Comparison of ENCODE assay signal across 26 cellular contexts in the genomic region with DNA sequence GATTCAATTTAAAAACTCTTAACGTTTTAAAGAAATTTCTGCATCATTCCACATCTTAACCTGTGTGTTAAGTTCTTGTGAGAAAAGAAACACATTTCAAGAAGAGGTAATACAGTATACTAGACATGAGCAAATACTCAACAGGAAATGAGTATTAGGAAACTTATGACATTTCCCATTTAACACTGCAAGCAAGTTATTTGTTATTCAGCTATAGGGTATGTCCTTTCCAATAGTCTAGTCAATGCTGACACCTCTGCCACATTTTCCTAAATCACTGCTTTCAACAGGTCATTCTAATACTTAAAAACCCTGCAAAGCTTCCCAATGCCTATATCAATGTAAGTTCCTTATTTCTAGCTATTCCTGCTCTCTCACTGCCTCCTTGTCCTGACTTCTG.
DNase-seq lines count a peak whose midpoint lies in the region; TF ChIP-seq lines count a peak whose summit lies in the region.
"Had no signal": no experiment of that assay in that cellular context is flagged by ENCODE, and none has a peak within 500 bp of the region (broad histone marks: within the 10 kb centered on the region; RNA-seq: fewer than 3 reads in every experiment).

No MANE protein-coding gene starts in this region.

- intact Hi-C loops in activated T-helper 2 cell treated with anti-CD3 and anti-CD28 coated beads, Interferon-gamma antibody, Interleukin-2, Interleukin-4, amounts not matched to agents 10 μg/mL and 5 μg/mL and 100 μg/mL, durations not matched to agents 14 hours and 24 hours and 36 hours (cut with micrococcal nuclease), result loop anchor here (5.0 kb wide), 1 partner anchor 42 kb away; no protein-coding TSS in a partner anchor
- intact Hi-C loops in dorsolateral prefrontal cortex (cut with DNase I), result no loop called here

- no peaks in the 10 kb centered on the region for H3K9me3 Mint-ChIP-seq in activated T-helper 2 cell treated with anti-CD3 and anti-CD28 coated beads, Interferon-gamma antibody, Interleukin-2, Interleukin-4, amounts not matched to agents 10 μg/mL and 5 μg/mL and 100 μg/mL, durations not matched to agents 14 hours and 24 hours and 36 hours
- H3K9me3 Mint-ChIP-seq in T-helper 2 cell treated with Interferon-gamma antibody and Interleukin-4, amounts not matched to agents 5 μg/mL and 100 μg/mL, for 36 hours, result no peaks in the 10 kb centered on the region
- H3K9me3 Mint-ChIP-seq: CD8-positive, alpha-beta memory T cell; T-cell had no signal

- peaks cover 33% of the 10 kb centered on the region for H3K36me3 Mint-ChIP-seq in activated T-helper 2 cell treated with anti-CD3 and anti-CD28 coated beads, Interferon-gamma antibody, Interleukin-2, Interleukin-4, amounts not matched to agents 10 μg/mL and 5 μg/mL and 100 μg/mL, durations not matched to agents 14 hours and 24 hours and 36 hours (ENCODE audit: low read depth)
- H3K36me3 Mint-ChIP-seq in T-helper 2 cell treated with Interferon-gamma antibody and Interleukin-4, amounts not matched to agents 5 μg/mL and 100 μg/mL, for 36 hours (ENCODE audit: low read depth), result peaks cover 26% of the 10 kb centered on the region

- H3K27me3 Mint-ChIP-seq in activated T-helper 2 cell treated with anti-CD3 and anti-CD28 coated beads, Interferon-gamma antibody, Interleukin-2, Interleukin-4, amounts not matched to agents 10 μg/mL and 5 μg/mL and 100 μg/mL, durations not matched to agents 14 hours and 24 hours and 36 hours (ENCODE audit: low read depth), result no peaks in the 10 kb centered on the region
- no peaks in the 10 kb centered on the region for H3K27me3 Mint-ChIP-seq in T-helper 2 cell treated with Interferon-gamma antibody and Interleukin-4, amounts not matched to agents 5 μg/mL and 100 μg/mL, for 36 hours (ENCODE audit: low read depth)
- H3K27me3 Mint-ChIP-seq: CD8-positive, alpha-beta memory T cell; progenitor cell of endocrine pancreas; T-cell had no signal

- peaks cover 15% of the 10 kb centered on the region for H3K4me1 Mint-ChIP-seq in activated T-helper 2 cell treated with anti-CD3 and anti-CD28 coated beads, Interferon-gamma antibody, Interleukin-2, Interleukin-4, amounts not matched to agents 10 μg/mL and 5 μg/mL and 100 μg/mL, durations not matched to agents 14 hours and 24 hours and 36 hours (ENCODE audit: low read depth)
- peaks cover 5% of the 10 kb centered on the region for H3K4me1 Mint-ChIP-seq in T-helper 2 cell treated with Interferon-gamma antibody and Interleukin-4, amounts not matched to agents 5 μg/mL and 100 μg/mL, for 36 hours (ENCODE audit: low read depth)

- peak; percentile 1 for DNase-seq in CD1c-positive myeloid dendritic cell (ENCODE audit: extremely low spot score)
- no peak for DNase-seq in activated T-helper 2 cell treated with anti-CD3 and anti-CD28 coated beads, Interferon-gamma antibody, Interleukin-2, Interleukin-4, amounts not matched to agents 10 μg/mL and 5 μg/mL and 100 μg/mL, durations not matched to agents 14 hours and 24 hours and 36 hours (ENCODE audit: low spot score)
- DNase-seq in fibroblast of pulmonary artery (ENCODE audit: low read depth), result peak; percentile 45
- DNase-seq in stimulated activated CD4-positive, alpha-beta T cell treated with anti-CD3 and anti-CD28 coated beads, Interleukin-12 subunit alpha, Interleukin-12 subunit beta, amount 100 ng/mL, for 4 hours, result no peak
- DNase-seq in NCI-H2227 (lab: John Stamatoyannopoulos, UW; ENCODE audit: unreplicated experiment), result no peak
- DNase-seq in dorsolateral prefrontal cortex, result no peak
- DNase-seq in T-helper 2 cell treated with Interferon-gamma antibody and Interleukin-4, amounts not matched to agents 5 μg/mL and 100 μg/mL, for 36 hours (ENCODE audit: low spot score), result no peak
- DNase-seq: CD8-positive, alpha-beta memory T cell; DMS53; head of caudate nucleus; kidney glomerular epithelial cell; MG63; NCI-H1436 treated with DMSO at 0.1 percent for 48 hours; NCI-H2107; NCI-H524; NK-92 treated with Interleukin-12 subunit alpha and Interleukin-12 subunit beta, amount 100 ng/mL, for 24 hours; Peyer's patch; sigmoid colon; T-cell had no signal

- H3K27me3 ChIP-seq in dorsolateral prefrontal cortex, result no peaks in the 10 kb centered on the region
- H3K27me3 ChIP-seq: MG63, Peyer's patch, sigmoid colon, SJSA1, upper lobe of left lung had no signal

- TF ChIP-seq CTCF in 22Rv1 (IDR thresholded peaks at IDR 0.05), result no peak
- TF ChIP-seq CTCF in fibroblast of pulmonary artery (IDR thresholded peaks at IDR 0.05; ENCODE audit: low read length, missing control alignments), result no peak
- TF ChIP-seq CTCF in dorsolateral prefrontal cortex (IDR thresholded peaks at IDR 0.05 in 54 of 56, conservative IDR thresholded peaks at IDR 0.05 in 2 of 56; ENCODE audit: low read depth in 1 of 56, partially characterized antibody in 56 of 56), result no peak

- H3K27ac Mint-ChIP-seq in activated T-helper 2 cell treated with anti-CD3 and anti-CD28 coated beads, Interferon-gamma antibody, Interleukin-2, Interleukin-4, amounts not matched to agents 10 μg/mL and 5 μg/mL and 100 μg/mL, durations not matched to agents 14 hours and 24 hours and 36 hours, result peak overlapping the region; percentile 14
- no peak overlapping the region for H3K27ac Mint-ChIP-seq in T-helper 2 cell treated with Interferon-gamma antibody and Interleukin-4, amounts not matched to agents 5 μg/mL and 100 μg/mL, for 36 hours
- H3K27ac Mint-ChIP-seq: progenitor cell of endocrine pancreas, T-cell had no signal

- H3K27ac ChIP-seq in 22Rv1 (peak overlapping the region; percentile 46), dorsolateral prefrontal cortex (no peak overlapping the region)
- H3K27ac ChIP-seq: coronary artery, Peyer's patch, sigmoid colon, SJSA1, upper lobe of left lung had no signal

- no peak overlapping the region for H3K4me3 ChIP-seq in fibroblast of pulmonary artery (replicated peaks; ENCODE audit: low read depth, low read length)
- no peak overlapping the region for H3K4me3 ChIP-seq in dorsolateral prefrontal cortex
- H3K4me3 ChIP-seq: coronary artery, K562, lung, MG63, Peyer's patch, sigmoid colon, SJSA1, upper lobe of left lung had no signal

- no peak overlapping the region for H3K4me3 Mint-ChIP-seq in activated T-helper 2 cell treated with anti-CD3 and anti-CD28 coated beads, Interferon-gamma antibody, Interleukin-2, Interleukin-4, amounts not matched to agents 10 μg/mL and 5 μg/mL and 100 μg/mL, durations not matched to agents 14 hours and 24 hours and 36 hours (ENCODE audit: low read depth)
- no peak overlapping the region for H3K4me3 Mint-ChIP-seq in T-helper 2 cell treated with Interferon-gamma antibody and Interleukin-4, amounts not matched to agents 5 μg/mL and 100 μg/mL, for 36 hours
- H3K4me3 Mint-ChIP-seq: CD8-positive, alpha-beta memory T cell; T-cell had no signal

Comparison
In these comparisons a context has a peak if more than half of its experiments do, and no peak if none do; other contexts are left out.
1. DNase-seq: peak in CD1c-positive myeloid dendritic cell (single experiment) and fibroblast of pulmonary artery (single experiment); none in activated T-helper 2 cell treated with anti-CD3 and anti-CD28 coated beads, Interferon-gamma antibody, Interleukin-2, Interleukin-4, amounts not matched to agents 10 μg/mL and 5 μg/mL and 100 μg/mL, durations not matched to agents 14 hours and 24 hours and 36 hours (single experiment), stimulated activated CD4-positive, alpha-beta T cell treated with anti-CD3 and anti-CD28 coated beads, Interleukin-12 subunit alpha, Interleukin-12 subunit beta, amount 100 ng/mL, for 4 hours (single experiment), NCI-H2227 (single experiment), dorsolateral prefrontal cortex (0 of 10) and T-helper 2 cell treated with Interferon-gamma antibody and Interleukin-4, amounts not matched to agents 5 μg/mL and 100 μg/mL, for 36 hours (single experiment).